28 cellular contexts compared by ENCODE assay signal in genomic region chr1:192797143-192797542, GRCh38.
"Had no signal": no experiment of that assay in that cellular context is flagged by ENCODE, and none has a peak within 500 bp of the region (broad histone marks: within the 10 kb centered on the region; RNA-seq: fewer than 3 reads in every experiment).

No MANE protein-coding gene starts in this region.

- DNase-seq: activated B cell treated with CpG ODN at 0.5 μM for 24 hours; activated CD4-positive, alpha-beta T cell treated with anti-CD3 and anti-CD28 coated beads for 48 hours; activated CD4-positive, alpha-beta T cell treated with anti-CD3 and anti-CD28 coated beads, Interleukin-2, amount 50 U/mL, for 1 hour; activated CD4-positive, alpha-beta T cell treated with anti-CD3 and anti-CD28 coated beads, Interleukin-2, amount 50 U/mL, for 48 hours; activated CD8-positive, alpha-beta memory T cell treated with anti-CD3 and anti-CD28 coated beads for 24 hours; activated CD8-positive, alpha-beta T cell treated with anti-CD3 and anti-CD28 coated beads for 36 hours; activated effector memory CD4-positive, alpha-beta T cell treated with Interleukin-2 at 50 U/mL for 16 hours; activated gamma-delta T cell treated with Interleukin-2 at 50 U/mL for 16 hours; activated naive CD4-positive, alpha-beta T cell treated with anti-CD3 and anti-CD28 coated beads, Interleukin-2, amount 50 U/mL, for 16 hours; activated naive CD4-positive, alpha-beta T cell treated with Interleukin-2 at 50 U/mL for 16 hours; activated T-cell treated with anti-CD3 and anti-CD28 coated beads, Interleukin-2, amount 50 U/mL, for 4 hours; amniotic stem cell; anterior cingulate cortex; brain microvascular endothelial cell; caudate nucleus; dorsolateral prefrontal cortex; effector memory CD4-positive, alpha-beta T cell; endodermal cell; foreskin fibroblast; T-helper 1 cell; T-helper 17 cell; T1000; WERI-Rb-1 had no signal

- H3K27ac Mint-ChIP-seq: activated B cell treated with CpG ODN at 0.5 μM for 24 hours; activated CD8-positive, alpha-beta T cell treated with anti-CD3 and anti-CD28 coated beads for 36 hours; activated naive CD8-positive, alpha-beta T cell; activated T-helper 17 cell treated with anti-CD3 and anti-CD28 coated beads, Interleukin-2, amount 50 U/mL, for 72 hours; endodermal cell; T-helper 17 cell; T-helper 2 cell treated with Interferon-gamma antibody and Interleukin-4, amounts not matched to agents 5 μg/mL and 100 μg/mL, for 36 hours had no signal

- H3K36me3 ChIP-seq: brain microvascular endothelial cell, WERI-Rb-1 had no signal

- H3K4me1 Mint-ChIP-seq: activated B cell treated with CpG ODN at 0.5 μM for 24 hours; activated T-helper 17 cell treated with anti-CD3 and anti-CD28 coated beads, Interleukin-2, amount 50 U/mL, for 72 hours; T-helper 17 cell had no signal

- ATAC-seq: activated CD4-positive, CD25-positive, alpha-beta regulatory T cell treated with anti-CD3 and anti-CD28 coated beads, Interleukin-2, amount 50 U/mL, for 24 hours; activated CD8-positive, alpha-beta T cell treated with anti-CD3 and anti-CD28 coated beads for 36 hours; activated T-cell treated with anti-CD3 and anti-CD28 coated beads, Interleukin-2, amount 50 U/mL, for 4 hours; activated T-helper 17 cell treated with anti-CD3 and anti-CD28 coated beads, Interleukin-2, amount 50 U/mL, for 72 hours; esophagus mucosa; T-helper 17 cell had no signal

- H3K9me3 Mint-ChIP-seq: activated B cell treated with CpG ODN at 0.5 μM for 24 hours; activated CD8-positive, alpha-beta T cell treated with anti-CD3 and anti-CD28 coated beads for 36 hours; activated T-cell treated with anti-CD3 and anti-CD28 coated beads, Interleukin-2, amount 50 U/mL, for 4 hours; activated T-helper 17 cell treated with anti-CD3 and anti-CD28 coated beads, Interleukin-2, amount 50 U/mL, for 72 hours; endodermal cell; T-helper 2 cell treated with Interferon-gamma antibody and Interleukin-4, amounts not matched to agents 5 μg/mL and 100 μg/mL, for 36 hours had no signal

- H3K4me3 Mint-ChIP-seq: activated B cell treated with CpG ODN at 0.5 μM for 24 hours; activated CD8-positive, alpha-beta T cell treated with anti-CD3 and anti-CD28 coated beads for 36 hours; activated naive CD8-positive, alpha-beta T cell; activated T-cell treated with anti-CD3 and anti-CD28 coated beads, Interleukin-2, amount 50 U/mL, for 4 hours; activated T-helper 17 cell treated with anti-CD3 and anti-CD28 coated beads, Interleukin-2, amount 50 U/mL, for 72 hours; endodermal cell; T-helper 17 cell; T-helper 2 cell treated with Interferon-gamma antibody and Interleukin-4, amounts not matched to agents 5 μg/mL and 100 μg/mL, for 36 hours had no signal

- H3K36me3 Mint-ChIP-seq: activated naive CD8-positive, alpha-beta T cell had no signal

- H3K4me3 ChIP-seq: dorsolateral prefrontal cortex had no signal

- H3K27ac ChIP-seq: brain microvascular endothelial cell, dorsolateral prefrontal cortex, WERI-Rb-1 had no signal

- H3K27me3 Mint-ChIP-seq: activated CD8-positive, alpha-beta T cell treated with anti-CD3 and anti-CD28 coated beads for 36 hours; activated T-helper 17 cell treated with anti-CD3 and anti-CD28 coated beads, Interleukin-2, amount 50 U/mL, for 72 hours; T-helper 17 cell had no signal

- H3K27me3 ChIP-seq: brain microvascular endothelial cell, dorsolateral prefrontal cortex had no signal
